In genomic region chr19:1840541-1841115, GRCh38 we compare ENCODE assay signal across 14 cellular contexts. TPM values are rescaled to one million over a fixed set of nuclear protein-coding genes. Genes with fewer than 3 reads are reported as not detected.
A peak's percentile ranks its signal among the peaks of the same experiment; 100 is the strongest.
DNase-seq lines count a peak whose midpoint lies in the region; ATAC-seq and TF ChIP-seq lines count a peak whose summit lies in the region.
"Had no signal": no experiment of that assay in that cellular context is flagged by ENCODE, and none has a peak within 500 bp of the region (broad histone marks: within the 10 kb centered on the region; RNA-seq: fewer than 3 reads in every experiment).

No MANE protein-coding gene starts in this region.

- no peaks in the 10 kb centered on the region for H3F3A ChIP-seq in neural progenitor cell (ENCODE audit: low read depth)

- TF ChIP-seq CTCF in neural progenitor cell (IDR thresholded peaks at IDR 0.05) = no peak
- TF ChIP-seq CTCF in prostate gland (IDR thresholded peaks at IDR 0.05) = no peak

- no peaks in the 10 kb centered on the region for H3K36me3 Mint-ChIP-seq in activated naive CD4-positive, alpha-beta T cell treated with anti-CD3 and anti-CD28 coated beads, Interleukin-2, amount 50 U/mL, for 72 hours
- H3K36me3 Mint-ChIP-seq in neural progenitor cell = no peaks in the 10 kb centered on the region

- H3K9ac ChIP-seq in neural progenitor cell (peak overlapping the region; percentile 60), Karpas-422 (ENCODE audit: low read length) (no peak overlapping the region)

- H3K27me3 Mint-ChIP-seq in neural progenitor cell (ENCODE audit: insufficient read depth, low read depth) = no peaks in the 10 kb centered on the region
- H3K27me3 Mint-ChIP-seq: activated CD4-positive, alpha-beta memory T cell treated with anti-CD3 and anti-CD28 coated beads for 36 hours had no signal

- H3K4me1 Mint-ChIP-seq in neural progenitor cell = peaks cover 13% of the 10 kb centered on the region

- no peak overlapping the region for H3K4me3 ChIP-seq in neural progenitor cell
- H3K4me3 ChIP-seq in prostate gland = no peak overlapping the region
- no peak overlapping the region for H3K4me3 ChIP-seq in Karpas-422 (ENCODE audit: low read length)
- H3K4me3 ChIP-seq: A549 had no signal

- H3K9me3 ChIP-seq in neural progenitor cell (ENCODE audit: low read depth) (no peaks in the 10 kb centered on the region), prostate gland (no peaks in the 10 kb centered on the region), Karpas-422 (ENCODE audit: low read length) (no peaks in the 10 kb centered on the region)
- H3K9me3 ChIP-seq: A549 had no signal

- no peak for DNase-seq in activated naive CD4-positive, alpha-beta T cell treated with anti-CD3 and anti-CD28 coated beads, Interleukin-2, amount 50 U/mL, for 72 hours (ENCODE audit: low spot score in 2 of 2)
- DNase-seq in activated naive CD4-positive, alpha-beta T cell (lab: John Stamatoyannopoulos, UW) = no peak
- DNase-seq in Right ventricle myocardium superior = peak; percentile 71
- DNase-seq in neural progenitor cell (ENCODE audit: low spot score) = peak; percentile 58
- no peak for DNase-seq in activated CD8-positive, alpha-beta memory T cell treated with anti-CD3 and anti-CD28 coated beads, Interleukin-2, amount 50 U/mL, for 4 hours
- no peak for DNase-seq in prostate gland (ENCODE audit: low spot score)
- DNase-seq in Karpas-422 = no peak
- DNase-seq: activated CD4-positive, alpha-beta memory T cell treated with anti-CD3 and anti-CD28 coated beads for 36 hours; activated naive CD4-positive, alpha-beta T cell treated with anti-CD3 and anti-CD28 coated beads for 36 hours; DMS 273 treated with DMSO at 0.1 percent for 48 hours; NCI-H2081 had no signal

- TF ChIP-seq POLR2A in prostate gland (IDR thresholded peaks at IDR 0.05) = no peak

- ATAC-seq in activated naive CD4-positive, alpha-beta T cell treated with anti-CD3 and anti-CD28 coated beads, Interleukin-2, amount 50 U/mL, for 72 hours = no peak
- ATAC-seq in Right ventricle myocardium superior (ENCODE audit: poor library complexity) (peak; percentile 51), HG03045 (IDR thresholded peaks at IDR 0.05; ENCODE audit: unreplicated experiment) (no peak)
- ATAC-seq: A549 had no signal

- H3K4me1 ChIP-seq in neural progenitor cell (peaks cover 5% of the 10 kb centered on the region), prostate gland (replicated peaks) (peaks cover 19% of the 10 kb centered on the region), Karpas-422 (ENCODE audit: low read length) (no peaks in the 10 kb centered on the region)
- H3K4me1 ChIP-seq: A549 had no signal

- H3K79me2 ChIP-seq in neural progenitor cell (ENCODE audit: low read depth) = peaks cover 99% of the 10 kb centered on the region
- peaks cover 94% of the 10 kb centered on the region for H3K79me2 ChIP-seq in Karpas-422 (ENCODE audit: low read length)

- H3K27ac ChIP-seq in neural progenitor cell = peak overlapping the region; percentile 46
- H3K27ac ChIP-seq in prostate gland = no peak overlapping the region
- no peak overlapping the region for H3K27ac ChIP-seq in Karpas-422 (ENCODE audit: low read length)
- H3K27ac ChIP-seq: A549 had no signal

- H4K20me1 ChIP-seq in neural progenitor cell (ENCODE audit: low read depth) = peaks cover 99% of the 10 kb centered on the region
- H4K20me1 ChIP-seq in Karpas-422 (ENCODE audit: insufficient read depth, low read depth, low read length) = peaks cover 79% of the 10 kb centered on the region

- H3K4me2 ChIP-seq in neural progenitor cell = peak overlapping the region; percentile 3
- H3K4me2 ChIP-seq in Karpas-422 (ENCODE audit: low read depth, low read length, poor library complexity, severe bottlenecking) = no peak overlapping the region
- H3K4me2 ChIP-seq: A549 had no signal

- no peak overlapping the region for H3K4me3 Mint-ChIP-seq in neural progenitor cell
- H3K4me3 Mint-ChIP-seq: activated CD4-positive, alpha-beta memory T cell treated with anti-CD3 and anti-CD28 coated beads for 36 hours; activated naive CD4-positive, alpha-beta T cell treated with anti-CD3 and anti-CD28 coated beads for 36 hours; T-helper 1 cell treated with Interleukin-12 subunit alpha and Interleukin-12 subunit beta and Interleukin-4 antibody, amounts not matched to agents 30 μg/mL and 1 μg/mL, for 36 hours had no signal

- H3K36me3 ChIP-seq in neural progenitor cell (no peaks in the 10 kb centered on the region), prostate gland (no peaks in the 10 kb centered on the region), Karpas-422 (ENCODE audit: insufficient read depth, low read length) (no peaks in the 10 kb centered on the region)

- WGBS in prostate gland = 77% methylated on average over 22 of the region's 22 CpGs

- peak overlapping the region; percentile 27 to 46 for H3K27ac Mint-ChIP-seq in activated naive CD4-positive, alpha-beta T cell treated with anti-CD3 and anti-CD28 coated beads, Interleukin-2, amount 50 U/mL, for 72 hours
- H3K27ac Mint-ChIP-seq in neural progenitor cell = no peak overlapping the region
- H3K27ac Mint-ChIP-seq: activated CD4-positive, alpha-beta memory T cell treated with anti-CD3 and anti-CD28 coated beads for 36 hours; activated naive CD4-positive, alpha-beta T cell treated with anti-CD3 and anti-CD28 coated beads for 36 hours; T-helper 1 cell treated with Interleukin-12 subunit alpha and Interleukin-12 subunit beta and Interleukin-4 antibody, amounts not matched to agents 30 μg/mL and 1 μg/mL, for 36 hours had no signal

- intact Hi-C loops in Right ventricle myocardium superior (cut with DNase I) (no loop called here), prostate gland (cut with DNase I) (no loop called here)

- H3K9me3 Mint-ChIP-seq in activated naive CD4-positive, alpha-beta T cell treated with anti-CD3 and anti-CD28 coated beads, Interleukin-2, amount 50 U/mL, for 72 hours = no peaks in the 10 kb centered on the region
- no peaks in the 10 kb centered on the region for H3K9me3 Mint-ChIP-seq in neural progenitor cell
- H3K9me3 Mint-ChIP-seq: activated CD4-positive, alpha-beta memory T cell treated with anti-CD3 and anti-CD28 coated beads for 36 hours; activated naive CD4-positive, alpha-beta T cell treated with anti-CD3 and anti-CD28 coated beads for 36 hours; T-helper 1 cell treated with Interleukin-12 subunit alpha and Interleukin-12 subunit beta and Interleukin-4 antibody, amounts not matched to agents 30 μg/mL and 1 μg/mL, for 36 hours had no signal

- H3K27me3 ChIP-seq in neural progenitor cell = no peaks in the 10 kb centered on the region
- H3K27me3 ChIP-seq in prostate gland (replicated peaks; ENCODE audit: insufficient read depth) = no peaks in the 10 kb centered on the region
- no peaks in the 10 kb centered on the region for H3K27me3 ChIP-seq in Karpas-422 (ENCODE audit: low read length)

- no peaks in the 10 kb centered on the region for H3K9me2 ChIP-seq in Karpas-422 (replicated peaks; ENCODE audit: insufficient read depth, low read length)

- H2AFZ ChIP-seq in neural progenitor cell (replicated peaks) (no peak overlapping the region), Karpas-422 (ENCODE audit: low read length) (no peak overlapping the region)

RNA-seq across cellular contexts. Expression of gene REXO1, which starts 7.7 kb away (rescaled TPM):
- total RNA-seq in activated naive CD4-positive, alpha-beta T cell treated with anti-CD3 and anti-CD28 coated beads, Interleukin-2, amount 50 U/mL, for 72 hours = 10 to 100 TPM; 35.5 to 44.5 TPM
- total RNA-seq in Right ventricle myocardium superior = 13.6 TPM
- total RNA-seq in neural progenitor cell (ENCODE audit: low replicate concordance) = 12.8 and 38.7 TPM in 2 replicates
- total RNA-seq in prostate gland = 10 to 100 TPM; 29.8 to 59.1 TPM
- 15.7 and 16.3 TPM in 2 replicates for total RNA-seq in Karpas-422 (2014; rRNA removed; shearing (Covaris generic); ENCODE audit: low replicate concordance)

RNA-seq across cellular contexts. Expression of gene KLF16, which starts 22.8 kb away (rescaled TPM):
- 10 to 100 TPM; 20.5 to 22.6 TPM for total RNA-seq in activated naive CD4-positive, alpha-beta T cell treated with anti-CD3 and anti-CD28 coated beads, Interleukin-2, amount 50 U/mL, for 72 hours
- total RNA-seq in Right ventricle myocardium superior (6.2 TPM), neural progenitor cell (ENCODE audit: low replicate concordance) (1.0 and 4.8 TPM in 2 replicates), prostate gland (10 to 100 TPM in 1 of 2 donors, 1 to 10 TPM in 1; 8.4 to 22.8 TPM)
- 12.8 and 13.2 TPM in 2 replicates for total RNA-seq in Karpas-422 (2014; rRNA removed; shearing (Covaris generic); ENCODE audit: low replicate concordance)

RNA-seq across cellular contexts. Expression of gene ATP8B3, which starts 28.6 kb away (rescaled TPM):
- total RNA-seq in activated naive CD4-positive, alpha-beta T cell treated with anti-CD3 and anti-CD28 coated beads, Interleukin-2, amount 50 U/mL, for 72 hours = 10 to 100 TPM; 11.7 to 28.7 TPM
- 0.46 TPM for total RNA-seq in Right ventricle myocardium superior
- total RNA-seq in neural progenitor cell (ENCODE audit: low replicate concordance) = 0.06 and 1.5 TPM in 2 replicates
- total RNA-seq in prostate gland = 1 to 10 TPM in 1 of 2 donors, under 1 TPM in 1; 0.18 to 4.7 TPM
- 1.0 and 6.0 TPM in 2 replicates for total RNA-seq in Karpas-422 (2014; rRNA removed; shearing (Covaris generic); ENCODE audit: low replicate concordance)

RNA-seq across cellular contexts. Expression of gene ABHD17A, which starts 44.7 kb away (rescaled TPM):
- 100 to 1,000 TPM; 109 to 110 TPM for total RNA-seq in activated naive CD4-positive, alpha-beta T cell treated with anti-CD3 and anti-CD28 coated beads, Interleukin-2, amount 50 U/mL, for 72 hours
- 55.7 TPM for total RNA-seq in Right ventricle myocardium superior
- 20.2 and 87.0 TPM in 2 replicates for total RNA-seq in neural progenitor cell (ENCODE audit: low replicate concordance)
- total RNA-seq in prostate gland = 100 to 1,000 TPM; 131 to 146 TPM
- 52.5 and 110 TPM in 2 replicates for total RNA-seq in Karpas-422 (2014; rRNA removed; shearing (Covaris generic); ENCODE audit: low replicate concordance)

Comparison
In these comparisons a context has a peak if more than half of its experiments do, and no peak if none do; other contexts are left out.
1. DNase-seq: peak in Right ventricle myocardium superior (single experiment) and neural progenitor cell (single experiment); none in activated naive CD4-positive, alpha-beta T cell treated with anti-CD3 and anti-CD28 coated beads, Interleukin-2, amount 50 U/mL, for 72 hours (0 of 2), activated naive CD4-positive, alpha-beta T cell (0 of 4), activated CD8-positive, alpha-beta memory T cell treated with anti-CD3 and anti-CD28 coated beads, Interleukin-2, amount 50 U/mL, for 4 hours (single experiment), prostate gland (single experiment) and Karpas-422 (single experiment).